Comparison of ENCODE assay signal across 11 cellular contexts in genomic region chr10:21926949-21927348, GRCh38.
DNase-seq lines count a peak whose midpoint lies in the region; ATAC-seq, FAIRE-seq and TF ChIP-seq lines count a peak whose summit lies in the region.
"Had no signal": no experiment of that assay in that cellular context is flagged by ENCODE, and none has a peak within 500 bp of the region (broad histone marks: within the 10 kb centered on the region; RNA-seq: fewer than 3 reads in every experiment).

No MANE protein-coding gene starts in this region.

- peak overlapping the region; percentile 88 for H3K4me3 Mint-ChIP-seq in astrocyte (ENCODE audit: unreplicated experiment)

- H4K20me1 ChIP-seq in astrocyte (ENCODE audit: insufficient read depth, low read length): no peaks in the 10 kb centered on the region

- H3K9me3 ChIP-seq in AG04450 (ENCODE audit: control insufficient read depth, insufficient read depth, low read length) (no peaks in the 10 kb centered on the region), astrocyte (ENCODE audit: insufficient read depth, low read depth, low read length) (no peaks in the 10 kb centered on the region)
- H3K9me3 ChIP-seq: adrenal gland had no signal

- H3K27me3 ChIP-seq in AG04450 (ENCODE audit: control insufficient read depth, insufficient read depth, low read length) (no peaks in the 10 kb centered on the region), astrocyte (ENCODE audit: insufficient read depth, low read length) (no peaks in the 10 kb centered on the region)
- H3K27me3 ChIP-seq: adrenal gland had no signal

- H2AFZ ChIP-seq in astrocyte (ENCODE audit: low read depth, low read length): no peak overlapping the region

- no peaks in the 10 kb centered on the region for H3K36me3 ChIP-seq in astrocyte (ENCODE audit: insufficient read depth, low read length)
- H3K36me3 ChIP-seq: adrenal gland had no signal

- peak overlapping the region; percentile 18; the same call in 1 of the 2 replicates for H3K4me3 ChIP-seq in AG04450 (ENCODE audit: low read depth, low read length)
- H3K4me3 ChIP-seq in astrocyte (ENCODE audit: insufficient read depth, low read depth, low read length): peak overlapping the region; percentile 18
- H3K4me3 ChIP-seq: adrenal gland had no signal

- peak overlapping the region; percentile 99 for H3K27ac Mint-ChIP-seq in astrocyte (ENCODE audit: unreplicated experiment)

- peak overlapping the region; percentile 74 for H3K4me2 ChIP-seq in astrocyte (ENCODE audit: low read length)

- no peaks in the 10 kb centered on the region for H3K27me3 Mint-ChIP-seq in astrocyte (ENCODE audit: low read depth, unreplicated experiment)

- no peaks in the 10 kb centered on the region for H3K36me3 Mint-ChIP-seq in astrocyte (ENCODE audit: low read depth, unreplicated experiment)

- peaks cover 7% of the 10 kb centered on the region for H3K79me2 ChIP-seq in astrocyte (ENCODE audit: insufficient read depth, low read length)

- no peak for TF ChIP-seq CTCF in AG04450 (IDR thresholded peaks at IDR 0.05; ENCODE audit: low read depth, low read length)
- TF ChIP-seq CTCF in astrocyte (IDR thresholded peaks at IDR 0.05; ENCODE audit: insufficient read depth, low read depth, low read length): no peak

- POLR2A ChIA-PET in AG04450 (lab: Yijun Ruan, JAX): no interaction called here

- CTCF ChIA-PET in AG04450 (lab: Charles Lee): no interaction called here

- ATAC-seq in GM19023 (IDR thresholded peaks at IDR 0.05; ENCODE audit: unreplicated experiment) (no peak), sciatic nerve (no peak), GM21825 (IDR thresholded peaks at IDR 0.05; ENCODE audit: unreplicated experiment) (no peak), HG03039 (IDR thresholded peaks at IDR 0.05; ENCODE audit: unreplicated experiment) (no peak)
- ATAC-seq: activated CD4-positive, CD25-positive, alpha-beta regulatory T cell treated with anti-CD3 and anti-CD28 coated beads, Interleukin-2, amount 50 U/mL, for 24 hours had no signal

- DNase-seq in AG04450 (ENCODE audit: low read depth, low spot score) (peak; percentile 88), HK-2 (ENCODE audit: unreplicated experiment) (peak; percentile 11), astrocyte (ENCODE audit: low read depth) (peak; percentile 97), kidney tubule cell (ENCODE audit: low spot score) (peak; percentile 94), sciatic nerve (ENCODE audit: low spot score) (no peak)
- DNase-seq: NCI-H524 had no signal

- H3K9me3 Mint-ChIP-seq in astrocyte (ENCODE audit: unreplicated experiment): peaks cover 1% of the 10 kb centered on the region

- intact Hi-C loops in sciatic nerve (cut with DNase I): no loop called here

- H3K4me1 Mint-ChIP-seq in astrocyte (ENCODE audit: low read depth, unreplicated experiment): peaks cover 31% of the 10 kb centered on the region

- H3K9ac ChIP-seq in astrocyte (ENCODE audit: low read length): peak overlapping the region; percentile 62

- peak; percentile 91 for FAIRE-seq in astrocyte (lab: Jason Lieb, UNC)

- H3K27ac ChIP-seq in AG04450 (ENCODE audit: low read depth, low read length): peak overlapping the region; percentile 31
- peak overlapping the region; percentile 86 for H3K27ac ChIP-seq in astrocyte (ENCODE audit: low read depth, low read length)
- H3K27ac ChIP-seq: adrenal gland had no signal

- peaks cover 27% of the 10 kb centered on the region for H3K4me1 ChIP-seq in astrocyte (ENCODE audit: insufficient read depth, low read length)
